19 cellular contexts compared by ENCODE assay signal in the genomic region with DNA sequence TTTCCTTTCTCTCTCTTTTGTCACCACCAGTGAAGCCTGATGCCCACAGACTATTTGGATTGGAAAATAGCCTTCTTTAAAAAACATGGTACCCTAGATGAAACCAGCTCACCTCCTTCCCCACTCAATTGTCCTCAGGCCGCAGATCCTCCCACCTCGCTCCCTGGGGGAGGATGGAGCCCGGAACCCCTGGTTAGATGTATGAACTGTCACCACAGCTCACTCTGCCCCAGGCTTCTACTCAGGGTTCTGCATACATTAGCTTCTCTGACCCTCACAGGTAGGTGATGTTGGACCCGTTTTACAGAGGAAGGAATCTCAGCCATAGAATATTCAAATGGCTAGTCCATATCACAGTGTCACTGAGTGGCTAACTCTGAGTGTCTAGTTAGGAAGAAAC. TPM values are rescaled to one million over a fixed set of nuclear protein-coding genes. Genes with fewer than 3 reads are reported as not detected.
DNase-seq lines count a peak whose midpoint lies in the region; ATAC-seq, FAIRE-seq and TF ChIP-seq lines count a peak whose summit lies in the region.
"Had no signal": no experiment of that assay in that cellular context is flagged by ENCODE, and none has a peak within 500 bp of the region (broad histone marks: within the 10 kb centered on the region; RNA-seq: fewer than 3 reads in every experiment).

No MANE protein-coding gene starts in this region.

- H3K79me1 ChIP-seq in H9 (ENCODE audit: insufficient read depth, low read depth, low read length, poor library complexity, severe bottlenecking) = no peaks in the 10 kb centered on the region

- H3K4me1 Mint-ChIP-seq in H9 = peaks cover 29 to 36% of the 10 kb centered on the region in 2 experiments
- H3K4me1 Mint-ChIP-seq in astrocyte (ENCODE audit: low read depth, unreplicated experiment) = peaks cover 53% of the 10 kb centered on the region
- H3K4me1 Mint-ChIP-seq in mesothelial cell of epicardium = peaks cover 27% of the 10 kb centered on the region
- H3K4me1 Mint-ChIP-seq in naive thymus-derived CD4-positive, alpha-beta T cell = peaks cover 0 to 19% (median 5%) of the 10 kb centered on the region in 7 donors

- H3K14ac ChIP-seq in H9 (ENCODE audit: insufficient read depth, low read length) = no peak overlapping the region

- TF ChIP-seq EP300 in stomach (IDR thresholded peaks at IDR 0.05) = no peak

- H3K4me3 Mint-ChIP-seq in H9 (peak overlapping the region; percentile 70 to 83; a peak in 3 of 5 replicates), astrocyte (ENCODE audit: unreplicated experiment) (peak overlapping the region; percentile 95), mesothelial cell of epicardium (peak overlapping the region; percentile 70)
- H3K4me3 Mint-ChIP-seq in naive thymus-derived CD4-positive, alpha-beta T cell = peak overlapping the region in 4 of 10 donors; percentile 1 to 82 (median 58)
- H3K4me3 Mint-ChIP-seq: activated naive CD8-positive, alpha-beta T cell treated with anti-CD3 and anti-CD28 coated beads, Interleukin-2, amount 50 U/mL, for 24 hours had no signal

- H3T11ph ChIP-seq in H9 (ENCODE audit: low read length) = no peak overlapping the region

- no peak for TF ChIP-seq CTCF in H9 (conservative IDR thresholded peaks at IDR 0.05)
- TF ChIP-seq CTCF in astrocyte (IDR thresholded peaks at IDR 0.05; ENCODE audit: insufficient read depth, low read depth, low read length) = no peak
- no peak for TF ChIP-seq CTCF in mesothelial cell of epicardium (IDR thresholded peaks at IDR 0.05; ENCODE audit: unreplicated experiment)
- TF ChIP-seq CTCF in stomach (IDR thresholded peaks at IDR 0.05) = no peak

- H3K27ac Mint-ChIP-seq in H9 (no peak overlapping the region), astrocyte (ENCODE audit: unreplicated experiment) (peak overlapping the region; percentile 37), mesothelial cell of epicardium (no peak overlapping the region)
- H3K27ac Mint-ChIP-seq in naive thymus-derived CD4-positive, alpha-beta T cell = no peak overlapping the region
- H3K27ac Mint-ChIP-seq: activated naive CD8-positive, alpha-beta T cell treated with anti-CD3 and anti-CD28 coated beads, Interleukin-2, amount 50 U/mL, for 24 hours had no signal

- no peak overlapping the region for H3K4ac ChIP-seq in H9 (ENCODE audit: low read depth, low read length)

- H2BK15ac ChIP-seq in H9 (ENCODE audit: low read depth, low read length) = no peak overlapping the region

- whole genome bisulfite sequencing in H9 (ENCODE audit: extremely low coverage, insufficient read length, low lambda C conversion rate) = no CpG with 5 or more reads among the region's 4 CpGs
- WGBS in stomach, 5 donors = 73 to 95% (median 91%) methylated on average over 4 of the region's 4 CpGs

- no peak for DNase-seq in H9
- DNase-seq in astrocyte (ENCODE audit: low read depth) = no peak
- DNase-seq in mesothelial cell of epicardium (ENCODE audit: low spot score in 2 of 2, unreplicated experiment in 2 of 2) = no peak
- DNase-seq in stomach = no peak
- DNase-seq in naive thymus-derived CD4-positive, alpha-beta T cell = no peak
- no peak for DNase-seq in HUDEP-2 (lab: John Stamatoyannopoulos, UW; ENCODE audit: unreplicated experiment in 76 of 76)
- DNase-seq in T1000 (lab: John Stamatoyannopoulos, UW) = no peak
- DNase-seq in dermis blood vessel endothelial cell = no peak
- DNase-seq: activated CD4-positive, alpha-beta T cell treated with anti-CD3 and anti-CD28 coated beads, Interleukin-2, amount 50 U/mL, for 48 hours; activated naive CD8-positive, alpha-beta T cell treated with anti-CD3 and anti-CD28 coated beads, Interleukin-2, amount 50 U/mL, for 24 hours; activated T-cell treated with anti-CD3 and anti-CD28 coated beads, Interleukin-2, amount 50 U/mL, for 48 hours; kidney; mucosa of descending colon; NCI-H1436 treated with DMSO at 0.1 percent for 48 hours; NCI-H446 treated with DMSO at 0.1 percent for 48 hours; stimulated activated CD4-positive, alpha-beta T cell treated with anti-CD3 and anti-CD28 coated beads, Interleukin-2, amount 100 ng/mL, for 48 hours had no signal

- no peaks in the 10 kb centered on the region for H4K20me1 ChIP-seq in H9 (ENCODE audit: control insufficient read depth, insufficient read depth, insufficient read length)
- no peaks in the 10 kb centered on the region for H4K20me1 ChIP-seq in astrocyte (ENCODE audit: insufficient read depth, low read length)

- no peak for ATAC-seq in naive thymus-derived CD4-positive, alpha-beta T cell
- ATAC-seq: activated naive CD8-positive, alpha-beta T cell treated with anti-CD3 and anti-CD28 coated beads, Interleukin-2, amount 50 U/mL, for 24 hours had no signal

- H3K4me2 ChIP-seq in H9 (ENCODE audit: insufficient read depth, insufficient read length, low read length) (no peak overlapping the region), astrocyte (ENCODE audit: low read length) (peak overlapping the region; percentile 96)
- H3K4me2 ChIP-seq: KMS-11 had no signal

- FAIRE-seq in astrocyte (lab: Jason Lieb, UNC) = no peak
- FAIRE-seq: kidney, urothelium cell line had no signal

- H3K23me2 ChIP-seq in H9 (ENCODE audit: insufficient read length, low read depth, low read length, poor library complexity, severe bottlenecking) = peaks cover 14% of the 10 kb centered on the region

- H3K9me3 Mint-ChIP-seq in H9 (no peaks in the 10 kb centered on the region; a peak in 1 of 5 replicates), astrocyte (ENCODE audit: unreplicated experiment) (no peaks in the 10 kb centered on the region), mesothelial cell of epicardium (no peaks in the 10 kb centered on the region)
- H3K9me3 Mint-ChIP-seq in naive thymus-derived CD4-positive, alpha-beta T cell = no peaks in the 10 kb centered on the region
- H3K9me3 Mint-ChIP-seq: activated naive CD8-positive, alpha-beta T cell treated with anti-CD3 and anti-CD28 coated beads, Interleukin-2, amount 50 U/mL, for 24 hours had no signal

- no peak overlapping the region for H4K5ac ChIP-seq in H9 (ENCODE audit: insufficient read length, low read depth, low read length)

- H3K36me3 ChIP-seq in astrocyte (ENCODE audit: insufficient read depth, low read length) = no peaks in the 10 kb centered on the region
- no peaks in the 10 kb centered on the region for H3K36me3 ChIP-seq in stomach
- no peaks in the 10 kb centered on the region for H3K36me3 ChIP-seq in naive thymus-derived CD4-positive, alpha-beta T cell (ENCODE audit: control insufficient read depth in 2 of 3, insufficient read depth in 3 of 3, low read length in 3 of 3)

- H3K4me1 ChIP-seq in H9 (ENCODE audit: insufficient read depth, low read length) (peaks cover 5% of the 10 kb centered on the region), astrocyte (ENCODE audit: insufficient read depth, low read length) (peaks cover 38% of the 10 kb centered on the region), stomach (peaks cover 14 to 79% (median 51%) of the 10 kb centered on the region in 4 donors)
- H3K4me1 ChIP-seq in naive thymus-derived CD4-positive, alpha-beta T cell (ENCODE audit: control insufficient read depth in 2 of 2, insufficient read depth in 2 of 2, low read length in 2 of 2) = no peaks in the 10 kb centered on the region

- H2BK5ac ChIP-seq in H9 (ENCODE audit: insufficient read length, low read length) = no peak overlapping the region

- TF ChIP-seq POLR2A in stomach (IDR thresholded peaks at IDR 0.05) = no peak

- no peak overlapping the region for H4K91ac ChIP-seq in H9 (ENCODE audit: insufficient read length, low read depth, low read length)

- no peaks in the 10 kb centered on the region for H3K79me2 ChIP-seq in H9 (ENCODE audit: insufficient read depth, low read length)
- peaks cover 14% of the 10 kb centered on the region for H3K79me2 ChIP-seq in astrocyte (ENCODE audit: insufficient read depth, low read length)

- H3K27me3 Mint-ChIP-seq in H9 (ENCODE audit: low read depth) = peaks cover 27% of the 10 kb centered on the region
- H3K27me3 Mint-ChIP-seq in astrocyte (ENCODE audit: low read depth, unreplicated experiment) = no peaks in the 10 kb centered on the region
- peaks cover 44% of the 10 kb centered on the region for H3K27me3 Mint-ChIP-seq in mesothelial cell of epicardium (ENCODE audit: low read depth)
- peaks cover 51 to 68% (median 65%) of the 10 kb centered on the region in 5 donors for H3K27me3 Mint-ChIP-seq in naive thymus-derived CD4-positive, alpha-beta T cell

- H2AFZ ChIP-seq in H9 (ENCODE audit: low read length) (no peak overlapping the region), astrocyte (ENCODE audit: low read depth, low read length) (no peak overlapping the region)

- H3K27ac ChIP-seq in H9 (ENCODE audit: insufficient read length, low read depth, low read length) (no peak overlapping the region), astrocyte (ENCODE audit: low read depth, low read length) (no peak overlapping the region), stomach (peak overlapping the region in 4 of 5 donors; percentile 49 to 88 (median 82))
- H3K27ac ChIP-seq in naive thymus-derived CD4-positive, alpha-beta T cell (ENCODE audit: low read depth, low read length) = no peak overlapping the region
- H3K27ac ChIP-seq: KMS-11, SK-N-MC had no signal

- no peak overlapping the region for H2BK12ac ChIP-seq in H9 (ENCODE audit: insufficient read length, low read depth, low read length)

- no peaks in the 10 kb centered on the region for H3K27me3 ChIP-seq in H9 (ENCODE audit: insufficient read depth, low read length)
- H3K27me3 ChIP-seq in astrocyte (ENCODE audit: insufficient read depth, low read length) = no peaks in the 10 kb centered on the region
- H3K27me3 ChIP-seq in stomach = peaks cover 0 to 20% (median 8%) of the 10 kb centered on the region in 3 donors
- peaks cover 0 to 4% of the 10 kb centered on the region in 2 donors for H3K27me3 ChIP-seq in naive thymus-derived CD4-positive, alpha-beta T cell (ENCODE audit: control insufficient read depth in 2 of 2, insufficient read depth in 2 of 2, low read length in 2 of 2)

- CTCF ChIA-PET in naive thymus-derived CD4-positive, alpha-beta T cell (lab: Charles Lee) = no interaction called here

- H3K9ac ChIP-seq in H9 (ENCODE audit: extremely low read depth, insufficient read length, low read length) = no peak overlapping the region
- H3K9ac ChIP-seq in astrocyte (ENCODE audit: low read length) = peak overlapping the region; percentile 77
- H3K9ac ChIP-seq: KMS-11 had no signal

- H2BK120ac ChIP-seq in H9 (ENCODE audit: low read depth, low read length, poor library complexity, severe bottlenecking) = no peak overlapping the region

- H3K23ac ChIP-seq in H9 (ENCODE audit: insufficient read length, low read depth, low read length) = no peak overlapping the region

- H4K8ac ChIP-seq in H9 (replicated peaks; ENCODE audit: insufficient read length, low read depth, low read length) = no peak overlapping the region

- intact Hi-C loops in stomach (cut with DNase I; ENCODE audit: low total_unique reads) = no loop called here
- intact Hi-C loops in naive thymus-derived CD4-positive, alpha-beta T cell (cut with micrococcal nuclease) = no loop called here

- POLR2A ChIA-PET in naive thymus-derived CD4-positive, alpha-beta T cell (lab: Charles Lee) = no interaction called here

- H3K18ac ChIP-seq in H9 (ENCODE audit: insufficient read length, low read depth, low read length) = no peak overlapping the region

- no peaks in the 10 kb centered on the region for H3K9me3 ChIP-seq in H9 (ENCODE audit: control insufficient read depth, low read depth, low read length)
- H3K9me3 ChIP-seq in astrocyte (ENCODE audit: insufficient read depth, low read depth, low read length) = no peaks in the 10 kb centered on the region
- no peaks in the 10 kb centered on the region for H3K9me3 ChIP-seq in stomach
- no peaks in the 10 kb centered on the region for H3K9me3 ChIP-seq in naive thymus-derived CD4-positive, alpha-beta T cell (ENCODE audit: control insufficient read depth in 2 of 3, low read length in 3 of 3)
- H3K9me3 ChIP-seq: mucosa of descending colon had no signal

- H2AK5ac ChIP-seq in H9 (ENCODE audit: insufficient read length, low read length) = no peak overlapping the region

- no peak overlapping the region for H3K56ac ChIP-seq in H9 (ENCODE audit: insufficient read length, low read depth, low read length)

- no peak overlapping the region for H3K4me3 ChIP-seq in astrocyte (ENCODE audit: insufficient read depth, low read depth, low read length)
- H3K4me3 ChIP-seq in stomach = peak overlapping the region; percentile 53 to 68 (median 61)
- no peak overlapping the region for H3K4me3 ChIP-seq in naive thymus-derived CD4-positive, alpha-beta T cell (ENCODE audit: low read length)
- H3K4me3 ChIP-seq: mucosa of descending colon, SK-N-MC had no signal

- H3K36me3 Mint-ChIP-seq in H9 (ENCODE audit: insufficient read depth in 1 of 3, low read depth in 3 of 3) (no peaks in the 10 kb centered on the region; a peak in 1 of 7 replicates), astrocyte (ENCODE audit: low read depth, unreplicated experiment) (peaks cover 17% of the 10 kb centered on the region), mesothelial cell of epicardium (no peaks in the 10 kb centered on the region)
- H3K36me3 Mint-ChIP-seq in naive thymus-derived CD4-positive, alpha-beta T cell = peaks cover 0 to 4% (median 0%) of the 10 kb centered on the region in 5 donors

- no peak overlapping the region for H2BK20ac ChIP-seq in H9 (ENCODE audit: low read depth, low read length, poor library complexity, severe bottlenecking)

RNA-seq across cellular contexts. Expression of gene MAMDC2, which starts 1.8 kb away (rescaled TPM):
- total RNA-seq in H9 (2021) (4.6 TPM in 2 replicates), astrocyte (135 and 211 TPM in 2 replicates), mesothelial cell of epicardium (0.49 to 0.58 TPM (median 0.52 TPM) in 3 replicates), stomach (10 to 100 TPM in 4 of 5 donors, 1 to 10 TPM in 1; 7.2 to 91.4 (median 42.4) TPM), dermis blood vessel endothelial cell (2.9 and 6.7 TPM in 2 replicates)
- polyA plus RNA-seq in stomach = 10 to 100 TPM in 2 of 3 donors, 1 to 10 TPM in 1; 7.0 to 16.2 (median 12.0) TPM
- total RNA-seq in naive thymus-derived CD4-positive, alpha-beta T cell = under 1 TPM in 1 of 5 experiments, not detected in 4; 0.61 TPM
- polyA plus RNA-seq in naive thymus-derived CD4-positive, alpha-beta T cell = not detected

Comparison
In these comparisons a context has a peak if more than half of its experiments do, and no peak if none do; other contexts are left out.
1. H3K27ac ChIP-seq: peak in stomach (4 of 5); none in H9 (single experiment), astrocyte (single experiment) and naive thymus-derived CD4-positive, alpha-beta T cell (single experiment).
2. H3K4me3 ChIP-seq: peak in stomach (4 of 4); none in astrocyte (single experiment) and naive thymus-derived CD4-positive, alpha-beta T cell (single experiment).